ENCODE assay signal across 1 cellular context in genomic region chr10:25113231-25114035, GRCh38.
TF ChIP-seq lines count a peak whose summit lies in the region.

No MANE protein-coding gene starts in this region.

TF ChIP-seq in HepG2, 621 proteins besides CTCF, POLR2A, EP300 and RAD21 (continued from another document):
- TF ChIP-seq THRA (CRISPR knock-in tag; IDR thresholded peaks at IDR 0.05; ENCODE audit: borderline replicate concordance) (peak; percentile 82; the same call in 1 of the 2 replicates), SMC3 (IDR thresholded peaks at IDR 0.05; ENCODE audit: low read length) (peak; percentile 79; the same call in 1 of the 2 replicates), TBX2 (CRISPR knock-in tag; IDR thresholded peaks at IDR 0.05; ENCODE audit: borderline replicate concordance) (0 out of 2 replicates have a peak, but pooled peaks have one; percentile 12), RXRB (CRISPR knock-in tag; IDR thresholded peaks at IDR 0.05; ENCODE audit: borderline replicate concordance) (peak; percentile 55), ZNF556 (CRISPR knock-in tag; IDR thresholded peaks at IDR 0.05; ENCODE audit: borderline replicate concordance) (no peak), ZNF768 (CRISPR knock-in tag; IDR thresholded peaks at IDR 0.05) (no peak), ZNF367 (CRISPR knock-in tag; IDR thresholded peaks at IDR 0.05; ENCODE audit: borderline replicate concordance) (no peak), HDAC2 (CRISPR knock-in tag; IDR thresholded peaks at IDR 0.05) (no peak), ZNF136 (CRISPR knock-in tag; IDR thresholded peaks at IDR 0.05; ENCODE audit: low read depth) (no peak), USF2 (IDR thresholded peaks at IDR 0.05; ENCODE audit: low read depth, low read length) (no peak), USF2 (CRISPR knock-in tag; IDR thresholded peaks at IDR 0.05; ENCODE audit: borderline replicate concordance) (no peak), NFE2L2 (IDR thresholded peaks at IDR 0.05; ENCODE audit: low read length) (no peak), SMYD3 (CRISPR knock-in tag; IDR thresholded peaks at IDR 0.05) (no peak), ZNF160 (CRISPR knock-in tag; IDR thresholded peaks at IDR 0.05) (no peak), ZNF652 (CRISPR knock-in tag; IDR thresholded peaks at IDR 0.05; ENCODE audit: borderline replicate concordance, low read depth) (0 out of 2 replicates have a peak, but pooled peaks have one; percentile 12), ZEB1 (IDR thresholded peaks at IDR 0.05; ENCODE audit: insufficient replicate concordance, low read depth) (no peak), HNF1A (IDR thresholded peaks at IDR 0.05; ENCODE audit: low read depth) (no peak), HNF1A (CRISPR knock-in tag; IDR thresholded peaks at IDR 0.05; ENCODE audit: borderline replicate concordance) (no peak), TP53 (CRISPR knock-in tag; conservative IDR thresholded peaks at IDR 0.05) (no peak), ZNF574 (CRISPR knock-in tag; IDR thresholded peaks at IDR 0.05) (no peak), ATF5 (CRISPR knock-in tag; IDR thresholded peaks at IDR 0.05; ENCODE audit: low read depth) (no peak), ZNF10 (CRISPR knock-in tag; IDR thresholded peaks at IDR 0.05; ENCODE audit: borderline replicate concordance, low read depth) (no peak), HNRNPUL1 (IDR thresholded peaks at IDR 0.05; ENCODE audit: low read depth, low read length) (no peak), STAG1 (CRISPR knock-in tag; IDR thresholded peaks at IDR 0.05) (peak; percentile 77), ZNF547 (CRISPR knock-in tag; IDR thresholded peaks at IDR 0.05) (no peak), ZNF24 (IDR thresholded peaks at IDR 0.05) (no peak), SMAD3 (CRISPR knock-in tag; IDR thresholded peaks at IDR 0.05) (no peak), PAWR (CRISPR knock-in tag; IDR thresholded peaks at IDR 0.05; ENCODE audit: borderline replicate concordance) (no peak), PREB (CRISPR knock-in tag; IDR thresholded peaks at IDR 0.05) (no peak), ZNF878 (CRISPR knock-in tag; IDR thresholded peaks at IDR 0.05) (no peak), KLF9 (CRISPR knock-in tag; IDR thresholded peaks at IDR 0.05; ENCODE audit: low read depth) (no peak), ERF (CRISPR knock-in tag; IDR thresholded peaks at IDR 0.05) (peak; percentile 18; the same call in 1 of the 2 replicates), ZMAT5 (CRISPR knock-in tag; IDR thresholded peaks at IDR 0.05; ENCODE audit: borderline replicate concordance, low read depth) (no peak), SAFB2 (CRISPR knock-in tag; IDR thresholded peaks at IDR 0.05; ENCODE audit: borderline replicate concordance, low read depth) (no peak), POGK (CRISPR knock-in tag; conservative IDR thresholded peaks at IDR 0.05) (no peak), ARNT (IDR thresholded peaks at IDR 0.05) (no peak), ARNT2 (CRISPR knock-in tag; IDR thresholded peaks at IDR 0.05; ENCODE audit: low read depth) (no peak), MTERF4 (CRISPR knock-in tag; IDR thresholded peaks at IDR 0.05) (no peak)
